Comparison of ENCODE assay signal across 8 cellular contexts in the genomic region with DNA sequence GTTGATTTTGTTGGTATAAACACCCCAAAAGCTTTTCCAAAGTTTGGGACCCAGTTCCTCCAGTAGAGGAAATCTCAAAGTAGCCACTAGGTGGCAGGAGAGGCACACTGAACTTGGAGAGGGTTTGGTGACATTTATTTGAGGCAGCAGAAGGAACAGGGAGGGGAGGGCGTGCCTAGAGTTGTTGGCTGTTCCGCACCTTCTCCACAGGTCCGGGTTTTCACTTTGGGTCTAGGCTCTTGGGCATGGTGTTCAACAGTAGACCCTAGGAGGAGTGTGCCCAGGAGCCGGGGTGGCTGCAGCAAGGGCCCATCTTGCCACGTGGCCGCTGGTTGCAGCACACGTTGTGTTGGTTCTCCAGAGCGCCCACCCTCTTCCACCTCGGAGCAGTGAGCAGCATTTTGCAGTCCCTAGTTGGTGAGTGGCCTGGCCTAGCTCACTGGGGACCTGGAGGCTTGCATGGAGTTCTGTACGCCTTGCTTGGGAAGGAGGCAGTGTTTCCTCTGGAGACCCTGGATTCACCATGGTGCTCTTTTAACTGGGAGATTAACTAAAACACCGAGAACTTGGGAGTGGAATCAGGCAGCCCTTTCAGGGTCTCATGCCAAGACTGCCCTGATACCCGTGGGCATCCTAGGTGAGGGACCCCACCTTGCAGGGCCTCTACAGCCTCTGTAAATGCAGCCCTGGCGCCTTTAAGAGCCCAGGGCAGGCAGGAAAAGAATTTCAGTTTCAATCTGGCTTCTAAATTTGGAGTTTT. TPM values are rescaled to one million over a fixed set of nuclear protein-coding genes. Genes with fewer than 3 reads are reported as not detected.
DNase-seq lines count a peak whose midpoint lies in the region; ATAC-seq and TF ChIP-seq lines count a peak whose summit lies in the region.

No MANE protein-coding gene starts in this region.

- no peaks in the 10 kb centered on the region for H3K27me3 ChIP-seq in CD4-positive, alpha-beta T cell (ENCODE audit: control insufficient read depth, insufficient read depth, low read length)
- H3K27me3 ChIP-seq in cardiac muscle cell (no peaks in the 10 kb centered on the region), parathyroid adenoma (ENCODE audit: control insufficient read depth, insufficient read depth, low read length) (no peaks in the 10 kb centered on the region), tibial nerve (no peaks in the 10 kb centered on the region)

- H3K4me3 ChIP-seq in cardiac muscle cell (peak overlapping the region; percentile 11), parathyroid adenoma (ENCODE audit: low read depth, low read length) (peak overlapping the region; percentile 69), tibial nerve (peak overlapping the region; percentile 6 to 48 (median 40))

- POLR2A ChIA-PET in CD4-positive, alpha-beta T cell (lab: Charles Lee) = interaction anchor here (0.6 to 3.3 kb wide), 18 partner anchors 8 to 664 kb away, joined by 3 to 53 read pairs (median 4); a partner anchor contains a TSS
- POLR2A ChIA-PET in activated naive CD8-positive, alpha-beta T cell treated with anti-CD3 and anti-CD28 coated beads, Interleukin-2, amount 10 ng/mL, durations not matched to agents 7 days and 5 days (lab: Charles Lee) = interaction anchor here (0.8 to 6.4 kb wide), 14 partner anchors 12 to 664 kb away, joined by 3 to 44 read pairs (median 4); a partner anchor contains a TSS

- no peaks in the 10 kb centered on the region for H3K9me3 ChIP-seq in CD4-positive, alpha-beta T cell (ENCODE audit: control insufficient read depth, low read length)
- H3K9me3 ChIP-seq in cardiac muscle cell (ENCODE audit: low read depth) (no peaks in the 10 kb centered on the region), parathyroid adenoma (ENCODE audit: control insufficient read depth, low read length) (no peaks in the 10 kb centered on the region), tibial nerve (no peaks in the 10 kb centered on the region)

- H3K9me3 Mint-ChIP-seq in CD4-positive, alpha-beta T cell = no peaks in the 10 kb centered on the region
- no peaks in the 10 kb centered on the region for H3K9me3 Mint-ChIP-seq in activated naive CD8-positive, alpha-beta T cell treated with anti-CD3 and anti-CD28 coated beads, Interleukin-2, amount 10 ng/mL, durations not matched to agents 7 days and 5 days

- H3K27me3 Mint-ChIP-seq in CD4-positive, alpha-beta T cell = no peaks in the 10 kb centered on the region
- H3K27me3 Mint-ChIP-seq in activated naive CD8-positive, alpha-beta T cell treated with anti-CD3 and anti-CD28 coated beads, Interleukin-2, amount 10 ng/mL, durations not matched to agents 7 days and 5 days = no peaks in the 10 kb centered on the region

- peak overlapping the region; percentile 96 for H3K27ac ChIP-seq in CD4-positive, alpha-beta T cell (ENCODE audit: low read depth, low read length)
- H3K27ac ChIP-seq in cardiac muscle cell (peak overlapping the region; percentile 99), parathyroid adenoma (peak overlapping the region; percentile 100), tibial nerve (peak overlapping the region; percentile 97 to 100 (median 100))

- peak; percentile 91 for TF ChIP-seq CTCF in CD4-positive, alpha-beta T cell (IDR thresholded peaks at IDR 0.05)
- TF ChIP-seq CTCF in cardiac muscle cell (IDR thresholded peaks at IDR 0.05; ENCODE audit: low read depth, low read length) (peak; percentile 75), parathyroid adenoma (IDR thresholded peaks at IDR 0.05) (peak; percentile 81), tibial nerve (IDR thresholded peaks at IDR 0.05) (peak; percentile 87 to 97 (median 90))

- peak overlapping the region; percentile 54 for H2AFZ ChIP-seq in parathyroid adenoma

- peaks cover 45% of the 10 kb centered on the region for H3K4me1 ChIP-seq in cardiac muscle cell (ENCODE audit: low read depth)
- peaks cover 38% of the 10 kb centered on the region for H3K4me1 ChIP-seq in parathyroid adenoma
- peaks cover 15 to 83% (median 68%) of the 10 kb centered on the region in 4 donors for H3K4me1 ChIP-seq in tibial nerve

- 1 to 2% methylated on average over 12 to 13 of the region's 13 CpGs for WGBS in tibial nerve, 2 donors

- H3K4me1 Mint-ChIP-seq in CD4-positive, alpha-beta T cell (ENCODE audit: low read depth) = peaks cover 34% of the 10 kb centered on the region
- peaks cover 28% of the 10 kb centered on the region for H3K4me1 Mint-ChIP-seq in activated naive CD8-positive, alpha-beta T cell treated with anti-CD3 and anti-CD28 coated beads, Interleukin-2, amount 10 ng/mL, durations not matched to agents 7 days and 5 days

- H3K4me2 ChIP-seq in parathyroid adenoma (ENCODE audit: low read length) = peak overlapping the region; percentile 79

- H3K27ac Mint-ChIP-seq in CD4-positive, alpha-beta T cell = peak overlapping the region; percentile 89
- H3K27ac Mint-ChIP-seq in activated naive CD8-positive, alpha-beta T cell treated with anti-CD3 and anti-CD28 coated beads, Interleukin-2, amount 10 ng/mL, durations not matched to agents 7 days and 5 days = peak overlapping the region; percentile 98

- no peak for TF ChIP-seq POLR2A in tibial nerve (IDR thresholded peaks at IDR 0.05)

- TF ChIP-seq EP300 in tibial nerve (IDR thresholded peaks at IDR 0.05) = peak in 1 of 2 donors; percentile 50

- ATAC-seq in CD4-positive, alpha-beta T cell (ENCODE audit: poor library complexity) = peak; percentile 65
- ATAC-seq in GM21825 (IDR thresholded peaks at IDR 0.05; ENCODE audit: unreplicated experiment) = peak; percentile 1
- ATAC-seq in activated naive CD8-positive, alpha-beta T cell treated with anti-CD3 and anti-CD28 coated beads, Interleukin-2, amount 10 ng/mL, durations not matched to agents 7 days and 5 days (ENCODE audit: low read depth) = peak; percentile 41

- DNase-seq in CD4-positive, alpha-beta T cell = peak; percentile 56 to 74 (median 64)
- peak; percentile 46 for DNase-seq in NCI-H1105 (lab: John Stamatoyannopoulos, UW)
- DNase-seq in SKM-1 (lab: John Stamatoyannopoulos, UW; ENCODE audit: unreplicated experiment) = peak; percentile 75
- peak; percentile 68 for DNase-seq in activated naive CD8-positive, alpha-beta T cell treated with anti-CD3 and anti-CD28 coated beads, Interleukin-2, amount 10 ng/mL, durations not matched to agents 7 days and 5 days
- peak; percentile 89 to 91 for DNase-seq in cardiac muscle cell (ENCODE audit: low read depth in 1 of 2, low spot score in 1 of 2)
- DNase-seq in tibial nerve (ENCODE audit: low spot score in 2 of 2) = peak; percentile 77 to 98

- intact Hi-C loops in CD4-positive, alpha-beta T cell (cut with DNase I, micrococcal nuclease) = loop anchor here (1.0 to 10.0 kb wide), 6 partner anchors 33 to 1095 kb away; no protein-coding TSS in a partner anchor

- H3K9ac ChIP-seq in parathyroid adenoma = no peak overlapping the region

- H3K79me2 ChIP-seq in parathyroid adenoma = peaks cover 8% of the 10 kb centered on the region

- peaks cover 57% of the 10 kb centered on the region for H3K36me3 Mint-ChIP-seq in CD4-positive, alpha-beta T cell (ENCODE audit: low read depth)
- peaks cover 17% of the 10 kb centered on the region for H3K36me3 Mint-ChIP-seq in activated naive CD8-positive, alpha-beta T cell treated with anti-CD3 and anti-CD28 coated beads, Interleukin-2, amount 10 ng/mL, durations not matched to agents 7 days and 5 days

- CTCF ChIA-PET in CD4-positive, alpha-beta T cell (lab: Charles Lee) = interaction anchor here (0.5 to 2.0 kb wide), 26 partner anchors 8 to 651 kb away, joined by 3 to 13 read pairs (median 4); a partner anchor contains a TSS

- H3K4me3 Mint-ChIP-seq in CD4-positive, alpha-beta T cell = peak overlapping the region; percentile 88
- peak overlapping the region; percentile 87 for H3K4me3 Mint-ChIP-seq in activated naive CD8-positive, alpha-beta T cell treated with anti-CD3 and anti-CD28 coated beads, Interleukin-2, amount 10 ng/mL, durations not matched to agents 7 days and 5 days

- H3K36me3 ChIP-seq in cardiac muscle cell (peaks cover 9% of the 10 kb centered on the region), parathyroid adenoma (ENCODE audit: control insufficient read depth, insufficient read depth, low read length) (no peaks in the 10 kb centered on the region), tibial nerve (peaks cover 0 to 28% (median 0%) of the 10 kb centered on the region in 3 donors)

RNA-seq across cellular contexts. Expression of a gene that starts 28.2 kb away (rescaled TPM):
- 10 to 100 TPM; 21.6 to 23.3 TPM for total RNA-seq in CD4-positive, alpha-beta T cell
- 10 to 100 TPM; 88.3 to 91.0 TPM for total RNA-seq in activated naive CD8-positive, alpha-beta T cell treated with anti-CD3 and anti-CD28 coated beads, Interleukin-2, amount 10 ng/mL, durations not matched to agents 7 days and 5 days
- 197 and 257 TPM in 2 replicates for total RNA-seq in cardiac muscle cell
- 144 and 156 TPM in 2 replicates for polyA plus RNA-seq in cardiac muscle cell
- 10 to 100 TPM; 38.0 to 50.1 (median 44.0) TPM for total RNA-seq in tibial nerve

RNA-seq across cellular contexts. Expression of a gene that starts 28.8 kb away (rescaled TPM):
- 1 to 10 TPM; 7.1 to 9.4 TPM for total RNA-seq in CD4-positive, alpha-beta T cell
- 10 to 100 TPM; 19.5 to 22.7 TPM for total RNA-seq in activated naive CD8-positive, alpha-beta T cell treated with anti-CD3 and anti-CD28 coated beads, Interleukin-2, amount 10 ng/mL, durations not matched to agents 7 days and 5 days
- total RNA-seq in cardiac muscle cell = 81.6 and 92.8 TPM in 2 replicates
- 80.6 and 85.2 TPM in 2 replicates for polyA plus RNA-seq in cardiac muscle cell
- 10 to 100 TPM; 42.7 to 81.8 (median 63.2) TPM for total RNA-seq in tibial nerve

RNA-seq across cellular contexts. Expression of a gene that starts 38.6 kb away (rescaled TPM):
- 1 to 10 TPM; 5.6 to 6.4 TPM for total RNA-seq in CD4-positive, alpha-beta T cell
- total RNA-seq in activated naive CD8-positive, alpha-beta T cell treated with anti-CD3 and anti-CD28 coated beads, Interleukin-2, amount 10 ng/mL, durations not matched to agents 7 days and 5 days = 1 to 10 TPM; 8.6 to 8.8 TPM
- total RNA-seq in cardiac muscle cell (51.7 and 77.4 TPM in 2 replicates), tibial nerve (10 to 100 TPM; 13.0 to 31.5 (median 25.3) TPM)
- 21.5 and 38.5 TPM in 2 replicates for polyA plus RNA-seq in cardiac muscle cell

RNA-seq across cellular contexts. Expression of a gene that starts 58.5 kb away (rescaled TPM):
- 1 to 10 TPM; 2.7 to 3.6 TPM for total RNA-seq in CD4-positive, alpha-beta T cell
- 10 to 100 TPM; 17.4 to 21.6 TPM for total RNA-seq in activated naive CD8-positive, alpha-beta T cell treated with anti-CD3 and anti-CD28 coated beads, Interleukin-2, amount 10 ng/mL, durations not matched to agents 7 days and 5 days
- total RNA-seq in cardiac muscle cell (18.0 and 19.3 TPM in 2 replicates), tibial nerve (10 to 100 TPM in 1 of 4 donors, 1 to 10 TPM in 3; 4.7 to 12.0 (median 6.7) TPM)
- polyA plus RNA-seq in cardiac muscle cell = 9.5 and 19.0 TPM in 2 replicates

Comparison
In these comparisons a context has a peak if more than half of its experiments do, and no peak if none do; other contexts are left out.
1. Peak in every context shown above with its lines: DNase-seq, ATAC-seq, H3K4me3 ChIP-seq and H3K27ac ChIP-seq.
2. ATAC-seq: peak in every context shown above with its lines; median percentile 65 in CD4-positive, alpha-beta T cell; 41 in activated naive CD8-positive, alpha-beta T cell treated with anti-CD3 and anti-CD28 coated beads, Interleukin-2, amount 10 ng/mL, durations not matched to agents 7 days and 5 days; 1 in GM21825.
3. H3K4me3 ChIP-seq: peak in every context shown above with its lines; median percentile 69 in parathyroid adenoma; 40 in tibial nerve; 11 in cardiac muscle cell.